In genomic region chr12:17778242-17778641, GRCh38 we compare ENCODE assay signal across 21 cellular contexts.
"Had no signal": no experiment of that assay in that cellular context is flagged by ENCODE, and none has a peak within 500 bp of the region (broad histone marks: within the 10 kb centered on the region; RNA-seq: fewer than 3 reads in every experiment).

No MANE protein-coding gene starts in this region.

- ATAC-seq: T-cell had no signal

- H3K9me3 ChIP-seq: SK-N-SH had no signal

- H3K27ac ChIP-seq: HL-60, RWPE1 had no signal

- DNase-seq: KBM-7, MV-4-11, NCI-H1048, NCI-H1105, NCI-H1417, NCI-H1436 treated with DMSO at 0.1 percent for 48 hours, NCI-H1694, NCI-H187 treated with DMSO at 0.1 percent for 48 hours, NCI-H2029 treated with DMSO at 0.1 percent for 48 hours, NCI-H2171 treated with DMSO at 0.1 percent for 48 hours, NCI-H2227 treated with DMSO at 0.1 percent for 48 hours, NCI-H524, NCI-H526 treated with DMSO at 0.1 percent for 48 hours, NCI-H748 treated with DMSO at 0.1 percent for 48 hours, OCI-M1, SHP77, SK-N-SH, SW 1271, T-cell had no signal
